ENCODE assay signal across 1 cellular context in genomic region chr22:40346178-40347064, GRCh38.
A peak's percentile ranks its signal among the peaks of the same experiment; 100 is the strongest.
TF ChIP-seq lines count a peak whose summit lies in the region.

Gene ADSL (plus strand): TSS chr22:40346500. CDS start chr22:40346559, 59 bp downstream.

TF ChIP-seq in HepG2, 621 proteins besides CTCF, POLR2A, EP300 and RAD21 (continued from another document and continues in another):
- TF ChIP-seq FUBP1 (CRISPR knock-in tag; IDR thresholded peaks at IDR 0.05; ENCODE audit: borderline replicate concordance) (0 out of 2 replicates have a peak, but pooled peaks have one; percentile 70), MTA3 (CRISPR knock-in tag; IDR thresholded peaks at IDR 0.05) (no peak), ZNF496 (CRISPR knock-in tag; IDR thresholded peaks at IDR 0.05; ENCODE audit: insufficient replicate concordance) (no peak), ZZZ3 (CRISPR knock-in tag; IDR thresholded peaks at IDR 0.05; ENCODE audit: borderline replicate concordance) (peak; percentile 88; the same call in 1 of the 2 replicates), STAT6 (CRISPR knock-in tag; IDR thresholded peaks at IDR 0.05; ENCODE audit: borderline replicate concordance) (peak; percentile 89; the same call in 1 of the 2 replicates), ZNF781 (CRISPR knock-in tag; IDR thresholded peaks at IDR 0.05; ENCODE audit: borderline replicate concordance, not compliant biosample characterization) (peak; percentile 41), GZF1 (CRISPR knock-in tag; IDR thresholded peaks at IDR 0.05) (no peak), DNMT3B (CRISPR knock-in tag; conservative IDR thresholded peaks at IDR 0.05) (no peak; the same call in 1 of the 2 replicates), RELA (CRISPR knock-in tag; IDR thresholded peaks at IDR 0.05) (peak; percentile 74; the same call in 1 of the 2 replicates), KDM3A (CRISPR knock-in tag; IDR thresholded peaks at IDR 0.05; ENCODE audit: low read depth) (peak; percentile 95), ZNF235 (CRISPR knock-in tag; IDR thresholded peaks at IDR 0.05; ENCODE audit: borderline replicate concordance) (no peak; the same call in 1 of the 2 replicates), ISX (CRISPR knock-in tag; conservative IDR thresholded peaks at IDR 0.05) (0 out of 2 replicates have a peak, but pooled peaks have one; percentile 69), SMARCE1 (IDR thresholded peaks at IDR 0.05; ENCODE audit: borderline replicate concordance) (no peak), NKX3-1 (CRISPR knock-in tag; IDR thresholded peaks at IDR 0.05) (peak; percentile 77), YEATS4 (CRISPR knock-in tag; IDR thresholded peaks at IDR 0.05; ENCODE audit: borderline replicate concordance) (peak; percentile 94), ZSCAN31 (CRISPR knock-in tag; IDR thresholded peaks at IDR 0.05; ENCODE audit: low read depth) (no peak; the same call in 1 of the 2 replicates), NFYB (CRISPR knock-in tag; IDR thresholded peaks at IDR 0.05) (no peak; the same call in 1 of the 2 replicates), CBFB (CRISPR knock-in tag; IDR thresholded peaks at IDR 0.05) (peak; percentile 87), FOXK2 (IDR thresholded peaks at IDR 0.05) (no peak), DDIT3 (CRISPR knock-in tag; IDR thresholded peaks at IDR 0.05) (no peak), SMAD3 (CRISPR knock-in tag; IDR thresholded peaks at IDR 0.05) (peak; percentile 40; the same call in 1 of the 2 replicates), ZNF546 (CRISPR knock-in tag; conservative IDR thresholded peaks at IDR 0.05) (peak; percentile 97), MTF2 (CRISPR knock-in tag; IDR thresholded peaks at IDR 0.05; ENCODE audit: borderline replicate concordance) (no peak), FLYWCH1 (CRISPR knock-in tag; IDR thresholded peaks at IDR 0.05) (peak; percentile 90), ZNF337 (CRISPR knock-in tag; IDR thresholded peaks at IDR 0.05; ENCODE audit: borderline replicate concordance, low read depth) (peak; percentile 87; the same call in 1 of the 2 replicates), JDP2 (CRISPR knock-in tag; IDR thresholded peaks at IDR 0.05; ENCODE audit: borderline replicate concordance) (no peak), KDM5A (IDR thresholded peaks at IDR 0.05; ENCODE audit: borderline replicate concordance, low read length) (peak; percentile 75), CAMTA2 (CRISPR knock-in tag; IDR thresholded peaks at IDR 0.05; ENCODE audit: borderline replicate concordance) (peak; percentile 35; the same call in 1 of the 2 replicates), ZNF816 (CRISPR knock-in tag; IDR thresholded peaks at IDR 0.05; ENCODE audit: borderline replicate concordance) (peak; percentile 82; the same call in 1 of the 2 replicates), HES4 (CRISPR knock-in tag; IDR thresholded peaks at IDR 0.05; ENCODE audit: borderline replicate concordance) (peak; percentile 88), MAFF (IDR thresholded peaks at IDR 0.05; ENCODE audit: low read depth, low read length) (no peak)
- TF ChIP-seq, protein P1, sequence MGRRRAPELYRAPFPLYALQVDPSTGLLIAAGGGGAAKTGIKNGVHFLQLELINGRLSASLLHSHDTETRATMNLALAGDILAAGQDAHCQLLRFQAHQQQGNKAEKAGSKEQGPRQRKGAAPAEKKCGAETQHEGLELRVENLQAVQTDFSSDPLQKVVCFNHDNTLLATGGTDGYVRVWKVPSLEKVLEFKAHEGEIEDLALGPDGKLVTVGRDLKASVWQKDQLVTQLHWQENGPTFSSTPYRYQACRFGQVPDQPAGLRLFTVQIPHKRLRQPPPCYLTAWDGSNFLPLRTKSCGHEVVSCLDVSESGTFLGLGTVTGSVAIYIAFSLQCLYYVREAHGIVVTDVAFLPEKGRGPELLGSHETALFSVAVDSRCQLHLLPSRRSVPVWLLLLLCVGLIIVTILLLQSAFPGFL (CRISPR knock-in tag; IDR thresholded peaks at IDR 0.05) = no peak
- TF ChIP-seq, protein P2, sequence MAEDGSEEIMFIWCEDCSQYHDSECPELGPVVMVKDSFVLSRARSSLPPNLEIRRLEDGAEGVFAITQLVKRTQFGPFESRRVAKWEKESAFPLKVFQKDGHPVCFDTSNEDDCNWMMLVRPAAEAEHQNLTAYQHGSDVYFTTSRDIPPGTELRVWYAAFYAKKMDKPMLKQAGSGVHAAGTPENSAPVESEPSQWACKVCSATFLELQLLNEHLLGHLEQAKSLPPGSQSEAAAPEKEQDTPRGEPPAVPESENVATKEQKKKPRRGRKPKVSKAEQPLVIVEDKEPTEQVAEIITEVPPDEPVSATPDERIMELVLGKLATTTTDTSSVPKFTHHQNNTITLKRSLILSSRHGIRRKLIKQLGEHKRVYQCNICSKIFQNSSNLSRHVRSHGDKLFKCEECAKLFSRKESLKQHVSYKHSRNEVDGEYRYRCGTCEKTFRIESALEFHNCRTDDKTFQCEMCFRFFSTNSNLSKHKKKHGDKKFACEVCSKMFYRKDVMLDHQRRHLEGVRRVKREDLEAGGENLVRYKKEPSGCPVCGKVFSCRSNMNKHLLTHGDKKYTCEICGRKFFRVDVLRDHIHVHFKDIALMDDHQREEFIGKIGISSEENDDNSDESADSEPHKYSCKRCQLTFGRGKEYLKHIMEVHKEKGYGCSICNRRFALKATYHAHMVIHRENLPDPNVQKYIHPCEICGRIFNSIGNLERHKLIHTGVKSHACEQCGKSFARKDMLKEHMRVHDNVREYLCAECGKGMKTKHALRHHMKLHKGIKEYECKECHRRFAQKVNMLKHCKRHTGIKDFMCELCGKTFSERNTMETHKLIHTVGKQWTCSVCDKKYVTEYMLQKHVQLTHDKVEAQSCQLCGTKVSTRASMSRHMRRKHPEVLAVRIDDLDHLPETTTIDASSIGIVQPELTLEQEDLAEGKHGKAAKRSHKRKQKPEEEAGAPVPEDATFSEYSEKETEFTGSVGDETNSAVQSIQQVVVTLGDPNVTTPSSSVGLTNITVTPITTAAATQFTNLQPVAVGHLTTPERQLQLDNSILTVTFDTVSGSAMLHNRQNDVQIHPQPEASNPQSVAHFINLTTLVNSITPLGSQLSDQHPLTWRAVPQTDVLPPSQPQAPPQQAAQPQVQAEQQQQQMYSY (CRISPR knock-in tag; IDR thresholded peaks at IDR 0.05) = peak; percentile 13; the same call in 1 of the 2 replicates
- TF ChIP-seq, protein P3, sequence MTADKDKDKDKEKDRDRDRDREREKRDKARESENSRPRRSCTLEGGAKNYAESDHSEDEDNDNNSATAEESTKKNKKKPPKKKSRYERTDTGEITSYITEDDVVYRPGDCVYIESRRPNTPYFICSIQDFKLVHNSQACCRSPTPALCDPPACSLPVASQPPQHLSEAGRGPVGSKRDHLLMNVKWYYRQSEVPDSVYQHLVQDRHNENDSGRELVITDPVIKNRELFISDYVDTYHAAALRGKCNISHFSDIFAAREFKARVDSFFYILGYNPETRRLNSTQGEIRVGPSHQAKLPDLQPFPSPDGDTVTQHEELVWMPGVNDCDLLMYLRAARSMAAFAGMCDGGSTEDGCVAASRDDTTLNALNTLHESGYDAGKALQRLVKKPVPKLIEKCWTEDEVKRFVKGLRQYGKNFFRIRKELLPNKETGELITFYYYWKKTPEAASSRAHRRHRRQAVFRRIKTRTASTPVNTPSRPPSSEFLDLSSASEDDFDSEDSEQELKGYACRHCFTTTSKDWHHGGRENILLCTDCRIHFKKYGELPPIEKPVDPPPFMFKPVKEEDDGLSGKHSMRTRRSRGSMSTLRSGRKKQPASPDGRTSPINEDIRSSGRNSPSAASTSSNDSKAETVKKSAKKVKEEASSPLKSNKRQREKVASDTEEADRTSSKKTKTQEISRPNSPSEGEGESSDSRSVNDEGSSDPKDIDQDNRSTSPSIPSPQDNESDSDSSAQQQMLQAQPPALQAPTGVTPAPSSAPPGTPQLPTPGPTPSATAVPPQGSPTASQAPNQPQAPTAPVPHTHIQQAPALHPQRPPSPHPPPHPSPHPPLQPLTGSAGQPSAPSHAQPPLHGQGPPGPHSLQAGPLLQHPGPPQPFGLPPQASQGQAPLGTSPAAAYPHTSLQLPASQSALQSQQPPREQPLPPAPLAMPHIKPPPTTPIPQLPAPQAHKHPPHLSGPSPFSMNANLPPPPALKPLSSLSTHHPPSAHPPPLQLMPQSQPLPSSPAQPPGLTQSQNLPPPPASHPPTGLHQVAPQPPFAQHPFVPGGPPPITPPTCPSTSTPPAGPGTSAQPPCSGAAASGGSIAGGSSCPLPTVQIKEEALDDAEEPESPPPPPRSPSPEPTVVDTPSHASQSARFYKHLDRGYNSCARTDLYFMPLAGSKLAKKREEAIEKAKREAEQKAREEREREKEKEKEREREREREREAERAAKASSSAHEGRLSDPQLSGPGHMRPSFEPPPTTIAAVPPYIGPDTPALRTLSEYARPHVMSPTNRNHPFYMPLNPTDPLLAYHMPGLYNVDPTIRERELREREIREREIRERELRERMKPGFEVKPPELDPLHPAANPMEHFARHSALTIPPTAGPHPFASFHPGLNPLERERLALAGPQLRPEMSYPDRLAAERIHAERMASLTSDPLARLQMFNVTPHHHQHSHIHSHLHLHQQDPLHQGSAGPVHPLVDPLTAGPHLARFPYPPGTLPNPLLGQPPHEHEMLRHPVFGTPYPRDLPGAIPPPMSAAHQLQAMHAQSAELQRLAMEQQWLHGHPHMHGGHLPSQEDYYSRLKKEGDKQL (CRISPR knock-in tag; IDR thresholded peaks at IDR 0.05; ENCODE audit: low read depth) = peak; percentile 58
- TF ChIP-seq, protein P4, sequence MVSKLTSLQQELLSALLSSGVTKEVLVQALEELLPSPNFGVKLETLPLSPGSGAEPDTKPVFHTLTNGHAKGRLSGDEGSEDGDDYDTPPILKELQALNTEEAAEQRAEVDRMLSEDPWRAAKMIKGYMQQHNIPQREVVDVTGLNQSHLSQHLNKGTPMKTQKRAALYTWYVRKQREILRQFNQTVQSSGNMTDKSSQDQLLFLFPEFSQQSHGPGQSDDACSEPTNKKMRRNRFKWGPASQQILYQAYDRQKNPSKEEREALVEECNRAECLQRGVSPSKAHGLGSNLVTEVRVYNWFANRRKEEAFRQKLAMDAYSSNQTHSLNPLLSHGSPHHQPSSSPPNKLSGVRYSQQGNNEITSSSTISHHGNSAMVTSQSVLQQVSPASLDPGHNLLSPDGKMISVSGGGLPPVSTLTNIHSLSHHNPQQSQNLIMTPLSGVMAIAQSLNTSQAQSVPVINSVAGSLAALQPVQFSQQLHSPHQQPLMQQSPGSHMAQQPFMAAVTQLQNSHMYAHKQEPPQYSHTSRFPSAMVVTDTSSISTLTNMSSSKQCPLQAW (CRISPR knock-in tag; IDR thresholded peaks at IDR 0.05) = peak; percentile 79
- TF ChIP-seq, protein P5, sequence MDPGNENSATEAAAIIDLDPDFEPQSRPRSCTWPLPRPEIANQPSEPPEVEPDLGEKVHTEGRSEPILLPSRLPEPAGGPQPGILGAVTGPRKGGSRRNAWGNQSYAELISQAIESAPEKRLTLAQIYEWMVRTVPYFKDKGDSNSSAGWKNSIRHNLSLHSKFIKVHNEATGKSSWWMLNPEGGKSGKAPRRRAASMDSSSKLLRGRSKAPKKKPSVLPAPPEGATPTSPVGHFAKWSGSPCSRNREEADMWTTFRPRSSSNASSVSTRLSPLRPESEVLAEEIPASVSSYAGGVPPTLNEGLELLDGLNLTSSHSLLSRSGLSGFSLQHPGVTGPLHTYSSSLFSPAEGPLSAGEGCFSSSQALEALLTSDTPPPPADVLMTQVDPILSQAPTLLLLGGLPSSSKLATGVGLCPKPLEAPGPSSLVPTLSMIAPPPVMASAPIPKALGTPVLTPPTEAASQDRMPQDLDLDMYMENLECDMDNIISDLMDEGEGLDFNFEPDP (CRISPR knock-in tag; conservative IDR thresholded peaks at IDR 0.05) = no peak
- TF ChIP-seq, protein P6, sequence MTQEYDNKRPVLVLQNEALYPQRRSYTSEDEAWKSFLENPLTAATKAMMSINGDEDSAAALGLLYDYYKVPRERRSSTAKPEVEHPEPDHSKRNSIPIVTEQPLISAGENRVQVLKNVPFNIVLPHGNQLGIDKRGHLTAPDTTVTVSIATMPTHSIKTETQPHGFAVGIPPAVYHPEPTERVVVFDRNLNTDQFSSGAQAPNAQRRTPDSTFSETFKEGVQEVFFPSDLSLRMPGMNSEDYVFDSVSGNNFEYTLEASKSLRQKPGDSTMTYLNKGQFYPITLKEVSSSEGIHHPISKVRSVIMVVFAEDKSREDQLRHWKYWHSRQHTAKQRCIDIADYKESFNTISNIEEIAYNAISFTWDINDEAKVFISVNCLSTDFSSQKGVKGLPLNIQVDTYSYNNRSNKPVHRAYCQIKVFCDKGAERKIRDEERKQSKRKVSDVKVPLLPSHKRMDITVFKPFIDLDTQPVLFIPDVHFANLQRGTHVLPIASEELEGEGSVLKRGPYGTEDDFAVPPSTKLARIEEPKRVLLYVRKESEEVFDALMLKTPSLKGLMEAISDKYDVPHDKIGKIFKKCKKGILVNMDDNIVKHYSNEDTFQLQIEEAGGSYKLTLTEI (CRISPR knock-in tag; conservative IDR thresholded peaks at IDR 0.05) = no peak
